31 cellular contexts compared by ENCODE assay signal in genomic region chr3:137930976-137931375, GRCh38.
"Had no signal": no experiment of that assay in that cellular context is flagged by ENCODE, and none has a peak within 500 bp of the region (broad histone marks: within the 10 kb centered on the region; RNA-seq: fewer than 3 reads in every experiment).

No MANE protein-coding gene starts in this region.

- H3K9me3 ChIP-seq: gastrocnemius medialis had no signal

- H3K27me3 ChIP-seq: brain microvascular endothelial cell, foreskin keratinocyte, gastrocnemius medialis had no signal

- H3K27ac ChIP-seq: brain microvascular endothelial cell, coronary artery, dorsolateral prefrontal cortex, foreskin keratinocyte, gastrocnemius medialis, heart left ventricle had no signal

- H3K36me3 ChIP-seq: brain microvascular endothelial cell, gastrocnemius medialis, heart left ventricle had no signal

- ATAC-seq: activated CD8-positive, alpha-beta T cell treated with anti-CD3 and anti-CD28 coated beads for 36 hours; activated T-cell treated with anti-CD3 and anti-CD28 coated beads, Interleukin-2, amount 50 U/mL, for 4 hours; activated T-helper 17 cell treated with anti-CD3 and anti-CD28 coated beads, Interleukin-2, amount 50 U/mL, for 72 hours; esophagus mucosa; foreskin keratinocyte; gastrocnemius medialis; heart left ventricle; T-cell; WTC11 had no signal

- H3K36me3 Mint-ChIP-seq: activated naive CD8-positive, alpha-beta T cell; T-cell; WTC11 had no signal

- H3K27ac Mint-ChIP-seq: activated CD8-positive, alpha-beta T cell treated with anti-CD3 and anti-CD28 coated beads for 36 hours; activated naive CD8-positive, alpha-beta T cell; activated T-helper 17 cell treated with anti-CD3 and anti-CD28 coated beads, Interleukin-2, amount 50 U/mL, for 72 hours; dendritic cell treated with granulocyte-macrophage colony-stimulating factor and Interleukin-4, amounts not matched to agents 40 ng/mL and 50 ng/mL, for 4 days; endodermal cell; T-cell; T-helper 1 cell treated with Interleukin-12 subunit alpha and Interleukin-12 subunit beta and Interleukin-4 antibody, amounts not matched to agents 30 μg/mL and 1 μg/mL, for 36 hours; WTC11 had no signal

- H3K4me3 Mint-ChIP-seq: activated CD8-positive, alpha-beta T cell treated with anti-CD3 and anti-CD28 coated beads for 36 hours; activated naive CD8-positive, alpha-beta T cell; activated T-cell treated with anti-CD3 and anti-CD28 coated beads, Interleukin-2, amount 50 U/mL, for 4 hours; activated T-helper 17 cell treated with anti-CD3 and anti-CD28 coated beads, Interleukin-2, amount 50 U/mL, for 72 hours; central memory CD8-positive, alpha-beta T cell; dendritic cell treated with granulocyte-macrophage colony-stimulating factor and Interleukin-4, amounts not matched to agents 40 ng/mL and 50 ng/mL, for 4 days; endodermal cell; T-cell; T-helper 1 cell treated with Interleukin-12 subunit alpha and Interleukin-12 subunit beta and Interleukin-4 antibody, amounts not matched to agents 30 μg/mL and 1 μg/mL, for 36 hours; WTC11 had no signal

- H3K4me1 Mint-ChIP-seq: activated T-helper 17 cell treated with anti-CD3 and anti-CD28 coated beads, Interleukin-2, amount 50 U/mL, for 72 hours; central memory CD8-positive, alpha-beta T cell; T-cell; WTC11 had no signal

- DNase-seq: activated CD4-positive, alpha-beta T cell treated with anti-CD3 and anti-CD28 coated beads for 1 hour; activated CD4-positive, alpha-beta T cell treated with anti-CD3 and anti-CD28 coated beads for 48 hours; activated CD4-positive, alpha-beta T cell treated with anti-CD3 and anti-CD28 coated beads, Interleukin-2, amount 50 U/mL, for 1 hour; activated CD4-positive, alpha-beta T cell treated with anti-CD3 and anti-CD28 coated beads, Interleukin-2, amount 50 U/mL, for 48 hours; activated CD8-positive, alpha-beta memory T cell treated with anti-CD3 and anti-CD28 coated beads for 24 hours; activated CD8-positive, alpha-beta T cell treated with anti-CD3 and anti-CD28 coated beads for 36 hours; activated effector memory CD4-positive, alpha-beta T cell treated with Interleukin-2 at 50 U/mL for 16 hours; activated gamma-delta T cell treated with Interleukin-2 at 50 U/mL for 16 hours; activated naive CD4-positive, alpha-beta T cell treated with anti-CD3 and anti-CD28 coated beads, Interleukin-2, amount 50 U/mL, for 16 hours; activated naive CD4-positive, alpha-beta T cell treated with Interleukin-2 at 50 U/mL for 16 hours; activated T-cell treated with anti-CD3 and anti-CD28 coated beads, Interleukin-2, amount 50 U/mL, for 4 hours; amniotic stem cell; anterior cingulate cortex; brain microvascular endothelial cell; dorsolateral prefrontal cortex; effector memory CD4-positive, alpha-beta T cell; endodermal cell; foreskin keratinocyte; gastrocnemius medialis; glutamatergic neuron; heart left ventricle; T-cell; T-helper 9 cell had no signal

- H3K4me3 ChIP-seq: coronary artery, dorsolateral prefrontal cortex, gastrocnemius medialis, heart left ventricle had no signal

- H3K9me3 Mint-ChIP-seq: activated CD8-positive, alpha-beta T cell treated with anti-CD3 and anti-CD28 coated beads for 36 hours; activated T-cell treated with anti-CD3 and anti-CD28 coated beads, Interleukin-2, amount 50 U/mL, for 4 hours; activated T-helper 17 cell treated with anti-CD3 and anti-CD28 coated beads, Interleukin-2, amount 50 U/mL, for 72 hours; central memory CD8-positive, alpha-beta T cell; dendritic cell treated with granulocyte-macrophage colony-stimulating factor and Interleukin-4, amounts not matched to agents 40 ng/mL and 50 ng/mL, for 4 days; endodermal cell; T-cell; T-helper 1 cell treated with Interleukin-12 subunit alpha and Interleukin-12 subunit beta and Interleukin-4 antibody, amounts not matched to agents 30 μg/mL and 1 μg/mL, for 36 hours had no signal

- H3K4me1 ChIP-seq: foreskin keratinocyte, gastrocnemius medialis, heart left ventricle had no signal
